ENCODE assay signal across 1 cellular context in the genomic region with DNA sequence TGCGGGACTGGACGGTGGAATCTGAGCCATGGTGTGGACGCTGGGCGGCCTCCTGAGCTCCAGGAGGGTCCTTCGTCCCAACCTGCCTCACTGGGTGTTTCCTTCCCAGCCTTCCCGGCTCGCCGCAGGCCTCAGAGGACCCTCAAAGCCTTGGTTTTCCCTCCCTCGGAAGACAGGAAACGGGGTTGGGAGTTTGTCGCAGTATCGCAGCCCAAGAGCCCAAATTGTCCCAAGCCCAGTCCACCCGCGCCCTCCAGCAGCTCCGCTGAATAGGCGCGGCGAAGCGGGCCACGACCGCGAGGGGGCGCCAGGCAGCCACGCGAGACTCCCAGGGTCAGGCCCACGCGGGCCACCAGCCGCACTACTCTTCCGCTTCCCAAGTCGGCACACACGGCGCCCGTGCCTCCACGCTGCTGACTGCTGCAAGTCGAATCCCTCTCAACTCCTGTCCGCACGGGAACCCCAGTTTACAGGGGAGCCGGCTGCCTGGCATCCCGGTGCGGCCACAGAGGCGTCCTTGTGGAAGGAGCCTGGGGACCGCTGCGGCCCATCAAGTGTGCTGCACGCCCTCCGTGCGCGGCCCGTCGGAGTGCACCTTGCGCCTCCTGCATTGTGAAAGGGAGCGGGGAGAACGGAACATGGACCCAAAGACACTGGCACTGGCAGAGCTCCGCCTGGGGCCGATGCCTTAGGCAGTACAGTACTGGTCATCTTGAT.
TF ChIP-seq lines count a peak whose summit lies in the region.

No MANE protein-coding gene starts in this region.

TF ChIP-seq in K562, 482 proteins besides CTCF, POLR2A, EP300 and RAD21 (continues in another document):
- TF ChIP-seq, protein P1, sequence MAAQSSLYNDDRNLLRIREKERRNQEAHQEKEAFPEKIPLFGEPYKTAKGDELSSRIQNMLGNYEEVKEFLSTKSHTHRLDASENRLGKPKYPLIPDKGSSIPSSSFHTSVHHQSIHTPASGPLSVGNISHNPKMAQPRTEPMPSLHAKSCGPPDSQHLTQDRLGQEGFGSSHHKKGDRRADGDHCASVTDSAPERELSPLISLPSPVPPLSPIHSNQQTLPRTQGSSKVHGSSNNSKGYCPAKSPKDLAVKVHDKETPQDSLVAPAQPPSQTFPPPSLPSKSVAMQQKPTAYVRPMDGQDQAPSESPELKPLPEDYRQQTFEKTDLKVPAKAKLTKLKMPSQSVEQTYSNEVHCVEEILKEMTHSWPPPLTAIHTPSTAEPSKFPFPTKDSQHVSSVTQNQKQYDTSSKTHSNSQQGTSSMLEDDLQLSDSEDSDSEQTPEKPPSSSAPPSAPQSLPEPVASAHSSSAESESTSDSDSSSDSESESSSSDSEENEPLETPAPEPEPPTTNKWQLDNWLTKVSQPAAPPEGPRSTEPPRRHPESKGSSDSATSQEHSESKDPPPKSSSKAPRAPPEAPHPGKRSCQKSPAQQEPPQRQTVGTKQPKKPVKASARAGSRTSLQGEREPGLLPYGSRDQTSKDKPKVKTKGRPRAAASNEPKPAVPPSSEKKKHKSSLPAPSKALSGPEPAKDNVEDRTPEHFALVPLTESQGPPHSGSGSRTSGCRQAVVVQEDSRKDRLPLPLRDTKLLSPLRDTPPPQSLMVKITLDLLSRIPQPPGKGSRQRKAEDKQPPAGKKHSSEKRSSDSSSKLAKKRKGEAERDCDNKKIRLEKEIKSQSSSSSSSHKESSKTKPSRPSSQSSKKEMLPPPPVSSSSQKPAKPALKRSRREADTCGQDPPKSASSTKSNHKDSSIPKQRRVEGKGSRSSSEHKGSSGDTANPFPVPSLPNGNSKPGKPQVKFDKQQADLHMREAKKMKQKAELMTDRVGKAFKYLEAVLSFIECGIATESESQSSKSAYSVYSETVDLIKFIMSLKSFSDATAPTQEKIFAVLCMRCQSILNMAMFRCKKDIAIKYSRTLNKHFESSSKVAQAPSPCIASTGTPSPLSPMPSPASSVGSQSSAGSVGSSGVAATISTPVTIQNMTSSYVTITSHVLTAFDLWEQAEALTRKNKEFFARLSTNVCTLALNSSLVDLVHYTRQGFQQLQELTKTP (IDR thresholded peaks at IDR 0.05; ENCODE audit: low read depth in 1 of 2, partially characterized antibody in 2 of 2): no peak
- TF ChIP-seq HNRNPK (IDR thresholded peaks at IDR 0.05; ENCODE audit: low read depth, low read length, poor library complexity, severe bottlenecking): no peak
- no peak for TF ChIP-seq DMBX1 (CRISPR knock-in tag; IDR thresholded peaks at IDR 0.05; ENCODE audit: borderline replicate concordance)
- TF ChIP-seq ERF (CRISPR knock-in tag; IDR thresholded peaks at IDR 0.05): no peak; the same call in 1 of the 2 replicates
- no peak; the same call in 1 of the 2 replicates for TF ChIP-seq ZNF121 (CRISPR knock-in tag; conservative IDR thresholded peaks at IDR 0.05)
- no peak for TF ChIP-seq ZNF668 (CRISPR knock-in tag; IDR thresholded peaks at IDR 0.05)
- TF ChIP-seq POLR2AphosphoS2 (IDR thresholded peaks at IDR 0.05; ENCODE audit: low read length): no peak
- no peak; the same call in 1 of the 2 replicates for TF ChIP-seq CREB1 (IDR thresholded peaks at IDR 0.05)
- peak; percentile 47; the same call in 1 of the 2 replicates for TF ChIP-seq CREB1 (CRISPR knock-in tag; IDR thresholded peaks at IDR 0.05)
- no peak for TF ChIP-seq ZNF644 (tag; IDR thresholded peaks at IDR 0.05; ENCODE audit: low read depth)
- TF ChIP-seq YBX1 (IDR thresholded peaks at IDR 0.05): no peak
- TF ChIP-seq, protein P2, sequence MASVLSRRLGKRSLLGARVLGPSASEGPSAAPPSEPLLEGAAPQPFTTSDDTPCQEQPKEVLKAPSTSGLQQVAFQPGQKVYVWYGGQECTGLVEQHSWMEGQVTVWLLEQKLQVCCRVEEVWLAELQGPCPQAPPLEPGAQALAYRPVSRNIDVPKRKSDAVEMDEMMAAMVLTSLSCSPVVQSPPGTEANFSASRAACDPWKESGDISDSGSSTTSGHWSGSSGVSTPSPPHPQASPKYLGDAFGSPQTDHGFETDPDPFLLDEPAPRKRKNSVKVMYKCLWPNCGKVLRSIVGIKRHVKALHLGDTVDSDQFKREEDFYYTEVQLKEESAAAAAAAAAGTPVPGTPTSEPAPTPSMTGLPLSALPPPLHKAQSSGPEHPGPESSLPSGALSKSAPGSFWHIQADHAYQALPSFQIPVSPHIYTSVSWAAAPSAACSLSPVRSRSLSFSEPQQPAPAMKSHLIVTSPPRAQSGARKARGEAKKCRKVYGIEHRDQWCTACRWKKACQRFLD (CRISPR knock-in tag; IDR thresholded peaks at IDR 0.05): no peak
- TF ChIP-seq TARDBP (IDR thresholded peaks at IDR 0.05): peak; percentile 97
- no peak for TF ChIP-seq ZNF785 (CRISPR knock-in tag; IDR thresholded peaks at IDR 0.05)
- peak; percentile 75; the same call in 1 of the 2 replicates for TF ChIP-seq PHB (CRISPR knock-in tag; IDR thresholded peaks at IDR 0.05)
- peak; percentile 82; the same call in 1 of the 2 replicates for TF ChIP-seq SP1 (CRISPR knock-in tag; IDR thresholded peaks at IDR 0.05)
- no peak for TF ChIP-seq ZNF134 (CRISPR knock-in tag; conservative IDR thresholded peaks at IDR 0.05)
- TF ChIP-seq, protein P3, sequence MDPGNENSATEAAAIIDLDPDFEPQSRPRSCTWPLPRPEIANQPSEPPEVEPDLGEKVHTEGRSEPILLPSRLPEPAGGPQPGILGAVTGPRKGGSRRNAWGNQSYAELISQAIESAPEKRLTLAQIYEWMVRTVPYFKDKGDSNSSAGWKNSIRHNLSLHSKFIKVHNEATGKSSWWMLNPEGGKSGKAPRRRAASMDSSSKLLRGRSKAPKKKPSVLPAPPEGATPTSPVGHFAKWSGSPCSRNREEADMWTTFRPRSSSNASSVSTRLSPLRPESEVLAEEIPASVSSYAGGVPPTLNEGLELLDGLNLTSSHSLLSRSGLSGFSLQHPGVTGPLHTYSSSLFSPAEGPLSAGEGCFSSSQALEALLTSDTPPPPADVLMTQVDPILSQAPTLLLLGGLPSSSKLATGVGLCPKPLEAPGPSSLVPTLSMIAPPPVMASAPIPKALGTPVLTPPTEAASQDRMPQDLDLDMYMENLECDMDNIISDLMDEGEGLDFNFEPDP (CRISPR knock-in tag; IDR thresholded peaks at IDR 0.05): no peak
- no peak for TF ChIP-seq ZNF239 (CRISPR knock-in tag; IDR thresholded peaks at IDR 0.05)
- no peak for TF ChIP-seq WHSC1 (IDR thresholded peaks at IDR 0.05; ENCODE audit: low read length)
- TF ChIP-seq, protein P4, sequence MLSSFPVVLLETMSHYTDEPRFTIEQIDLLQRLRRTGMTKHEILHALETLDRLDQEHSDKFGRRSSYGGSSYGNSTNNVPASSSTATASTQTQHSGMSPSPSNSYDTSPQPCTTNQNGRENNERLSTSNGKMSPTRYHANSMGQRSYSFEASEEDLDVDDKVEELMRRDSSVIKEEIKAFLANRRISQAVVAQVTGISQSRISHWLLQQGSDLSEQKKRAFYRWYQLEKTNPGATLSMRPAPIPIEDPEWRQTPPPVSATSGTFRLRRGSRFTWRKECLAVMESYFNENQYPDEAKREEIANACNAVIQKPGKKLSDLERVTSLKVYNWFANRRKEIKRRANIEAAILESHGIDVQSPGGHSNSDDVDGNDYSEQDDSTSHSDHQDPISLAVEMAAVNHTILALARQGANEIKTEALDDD (IDR thresholded peaks at IDR 0.05): no peak
- peak; percentile 60; the same call in 1 of the 2 replicates for TF ChIP-seq NR1H2 (CRISPR knock-in tag; IDR thresholded peaks at IDR 0.05)
- peak; percentile 64; the same call in 1 of the 2 replicates for TF ChIP-seq NR4A1 (CRISPR knock-in tag; IDR thresholded peaks at IDR 0.05)
- TF ChIP-seq NR4A1 (tag; IDR thresholded peaks at IDR 0.05): peak; percentile 84
- TF ChIP-seq, protein P5, sequence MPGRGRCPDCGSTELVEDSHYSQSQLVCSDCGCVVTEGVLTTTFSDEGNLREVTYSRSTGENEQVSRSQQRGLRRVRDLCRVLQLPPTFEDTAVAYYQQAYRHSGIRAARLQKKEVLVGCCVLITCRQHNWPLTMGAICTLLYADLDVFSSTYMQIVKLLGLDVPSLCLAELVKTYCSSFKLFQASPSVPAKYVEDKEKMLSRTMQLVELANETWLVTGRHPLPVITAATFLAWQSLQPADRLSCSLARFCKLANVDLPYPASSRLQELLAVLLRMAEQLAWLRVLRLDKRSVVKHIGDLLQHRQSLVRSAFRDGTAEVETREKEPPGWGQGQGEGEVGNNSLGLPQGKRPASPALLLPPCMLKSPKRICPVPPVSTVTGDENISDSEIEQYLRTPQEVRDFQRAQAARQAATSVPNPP (IDR thresholded peaks at IDR 0.05; ENCODE audit: borderline replicate concordance, insufficient read depth, insufficient read length): no peak
- peak; percentile 67 for TF ChIP-seq PHF20 (IDR thresholded peaks at IDR 0.05; ENCODE audit: partially characterized antibody)
- peak; percentile 34; the same call in 1 of the 2 replicates for TF ChIP-seq NFIC (IDR thresholded peaks at IDR 0.05)
- TF ChIP-seq TAF1 (IDR thresholded peaks at IDR 0.05; ENCODE audit: control insufficient read depth, extremely low read depth, insufficient read depth, low read length, severe bottlenecking): no peak
- no peak for TF ChIP-seq MCM5 (IDR thresholded peaks at IDR 0.05; ENCODE audit: low read depth)
- TF ChIP-seq, protein P6, sequence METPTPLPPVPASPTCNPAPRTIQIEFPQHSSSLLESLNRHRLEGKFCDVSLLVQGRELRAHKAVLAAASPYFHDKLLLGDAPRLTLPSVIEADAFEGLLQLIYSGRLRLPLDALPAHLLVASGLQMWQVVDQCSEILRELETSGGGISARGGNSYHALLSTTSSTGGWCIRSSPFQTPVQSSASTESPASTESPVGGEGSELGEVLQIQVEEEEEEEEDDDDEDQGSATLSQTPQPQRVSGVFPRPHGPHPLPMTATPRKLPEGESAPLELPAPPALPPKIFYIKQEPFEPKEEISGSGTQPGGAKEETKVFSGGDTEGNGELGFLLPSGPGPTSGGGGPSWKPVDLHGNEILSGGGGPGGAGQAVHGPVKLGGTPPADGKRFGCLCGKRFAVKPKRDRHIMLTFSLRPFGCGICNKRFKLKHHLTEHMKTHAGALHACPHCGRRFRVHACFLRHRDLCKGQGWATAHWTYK (CRISPR knock-in tag; IDR thresholded peaks at IDR 0.05): peak; percentile 93; the same call in 1 of the 2 replicates
- no peak for TF ChIP-seq SMARCA4 (IDR thresholded peaks at IDR 0.05)
- TF ChIP-seq, protein P7, sequence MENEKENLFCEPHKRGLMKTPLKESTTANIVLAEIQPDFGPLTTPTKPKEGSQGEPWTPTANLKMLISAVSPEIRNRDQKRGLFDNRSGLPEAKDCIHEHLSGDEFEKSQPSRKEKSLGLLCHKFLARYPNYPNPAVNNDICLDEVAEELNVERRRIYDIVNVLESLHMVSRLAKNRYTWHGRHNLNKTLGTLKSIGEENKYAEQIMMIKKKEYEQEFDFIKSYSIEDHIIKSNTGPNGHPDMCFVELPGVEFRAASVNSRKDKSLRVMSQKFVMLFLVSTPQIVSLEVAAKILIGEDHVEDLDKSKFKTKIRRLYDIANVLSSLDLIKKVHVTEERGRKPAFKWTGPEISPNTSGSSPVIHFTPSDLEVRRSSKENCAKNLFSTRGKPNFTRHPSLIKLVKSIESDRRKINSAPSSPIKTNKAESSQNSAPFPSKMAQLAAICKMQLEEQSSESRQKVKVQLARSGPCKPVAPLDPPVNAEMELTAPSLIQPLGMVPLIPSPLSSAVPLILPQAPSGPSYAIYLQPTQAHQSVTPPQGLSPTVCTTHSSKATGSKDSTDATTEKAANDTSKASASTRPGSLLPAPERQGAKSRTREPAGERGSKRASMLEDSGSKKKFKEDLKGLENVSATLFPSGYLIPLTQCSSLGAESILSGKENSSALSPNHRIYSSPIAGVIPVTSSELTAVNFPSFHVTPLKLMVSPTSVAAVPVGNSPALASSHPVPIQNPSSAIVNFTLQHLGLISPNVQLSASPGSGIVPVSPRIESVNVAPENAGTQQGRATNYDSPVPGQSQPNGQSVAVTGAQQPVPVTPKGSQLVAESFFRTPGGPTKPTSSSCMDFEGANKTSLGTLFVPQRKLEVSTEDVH (IDR thresholded peaks at IDR 0.05; ENCODE audit: low read depth, partially characterized antibody): peak; percentile 28
- no peak for TF ChIP-seq ZNF707 (CRISPR knock-in tag; conservative IDR thresholded peaks at IDR 0.05)
- TF ChIP-seq CBX1 (IDR thresholded peaks at IDR 0.05; ENCODE audit: low read depth): 0 out of 2 replicates have a peak, but pooled peaks have one; percentile 69
- TF ChIP-seq ZNF217 (CRISPR knock-in tag; IDR thresholded peaks at IDR 0.05): no peak
- no peak for TF ChIP-seq SMAD3 (CRISPR knock-in tag; conservative IDR thresholded peaks at IDR 0.05)
- TF ChIP-seq MAFK (IDR thresholded peaks at IDR 0.05; ENCODE audit: low read length): no peak
- TF ChIP-seq POLR2H (tag; IDR thresholded peaks at IDR 0.05; ENCODE audit: low read depth): no peak
- no peak for TF ChIP-seq ZNF3 (CRISPR knock-in tag; IDR thresholded peaks at IDR 0.05)
- peak; percentile 83 for TF ChIP-seq BRD9 (IDR thresholded peaks at IDR 0.05; ENCODE audit: low read depth, partially characterized antibody)
- no peak for TF ChIP-seq EZH2 (IDR thresholded peaks at IDR 0.05; ENCODE audit: borderline replicate concordance, low read depth, low read length)
- TF ChIP-seq ZBTB17 (CRISPR knock-in tag; IDR thresholded peaks at IDR 0.05): no peak
- TF ChIP-seq TAL1 (IDR thresholded peaks at IDR 0.05): no peak
- TF ChIP-seq ZNF695 (CRISPR knock-in tag; IDR thresholded peaks at IDR 0.05): no peak
- TF ChIP-seq ZNF561 (CRISPR knock-in tag; conservative IDR thresholded peaks at IDR 0.05): no peak
- TF ChIP-seq CSDE1 (IDR thresholded peaks at IDR 0.05): no peak
- TF ChIP-seq GTF2E2 (tag; IDR thresholded peaks at IDR 0.05): no peak
- no peak for TF ChIP-seq BRD4 (IDR thresholded peaks at IDR 0.05)
- 0 out of 2 replicates have a peak, but pooled peaks have one; percentile 42 for TF ChIP-seq SRSF1 (IDR thresholded peaks at IDR 0.05; ENCODE audit: low read depth, low read length)
- TF ChIP-seq CEBPG (CRISPR knock-in tag; IDR thresholded peaks at IDR 0.05): no peak
- TF ChIP-seq CEBPG (tag; conservative IDR thresholded peaks at IDR 0.05 in 1 of 2, IDR thresholded peaks at IDR 0.05 in 1 of 2): no peak
- TF ChIP-seq HOXB6 (CRISPR knock-in tag; IDR thresholded peaks at IDR 0.05; ENCODE audit: borderline replicate concordance): no peak
- no peak for TF ChIP-seq LARP7 (IDR thresholded peaks at IDR 0.05)
- TF ChIP-seq SMARCC2 (IDR thresholded peaks at IDR 0.05; ENCODE audit: low read depth): no peak
- TF ChIP-seq YY1 (IDR thresholded peaks at IDR 0.05; ENCODE audit: borderline replicate concordance in 1 of 3, control insufficient read depth in 1 of 3, extremely low read depth in 1 of 3, insufficient read depth in 3 of 3, insufficient read length in 1 of 3, insufficient replicate concordance in 2 of 3, low read depth in 1 of 3, low read length in 2 of 3): peak in 2 of 3 experiments; percentile 21 to 62
- TF ChIP-seq RBBP5 (IDR thresholded peaks at IDR 0.05; ENCODE audit: borderline replicate concordance, insufficient read depth, low read length, poor library complexity, severe bottlenecking): no peak
- TF ChIP-seq ZKSCAN8 (CRISPR knock-in tag; IDR thresholded peaks at IDR 0.05): no peak
- peak; percentile 47; the same call in 1 of the 2 replicates for TF ChIP-seq LCOR (CRISPR knock-in tag; IDR thresholded peaks at IDR 0.05)
